ENCODE assay signal across 14 cellular contexts in genomic region chr5:15834596-15835245, GRCh38.
DNase-seq lines count a peak whose midpoint lies in the region; ATAC-seq and TF ChIP-seq lines count a peak whose summit lies in the region.
"Had no signal": no experiment of that assay in that cellular context is flagged by ENCODE, and none has a peak within 500 bp of the region (broad histone marks: within the 10 kb centered on the region; RNA-seq: fewer than 3 reads in every experiment).

No MANE protein-coding gene starts in this region.

- peak overlapping the region; percentile 4; the same call in 1 of the 2 replicates for H3K4me2 ChIP-seq in MM.1S (ENCODE audit: low read depth, low read length)

- TF ChIP-seq CTCF in MM.1S (IDR thresholded peaks at IDR 0.05; ENCODE audit: low read length) (no peak), chondrocyte (IDR thresholded peaks at IDR 0.05) (no peak), nephron (IDR thresholded peaks at IDR 0.05; ENCODE audit: unreplicated experiment in 3 of 3) (no peak), endodermal cell (conservative IDR thresholded peaks at IDR 0.05) (no peak)

- no peak overlapping the region for H2AFZ ChIP-seq in MM.1S (ENCODE audit: low read length)

- H4K20me1 ChIP-seq in MM.1S (ENCODE audit: insufficient read depth, low read length), result no peaks in the 10 kb centered on the region; the same call in 1 of the 2 replicates

- no peaks in the 10 kb centered on the region for H3K9me2 ChIP-seq in MM.1S (replicated peaks; ENCODE audit: insufficient read depth, low read length)

- H3K27me3 ChIP-seq in MM.1S (replicated peaks; ENCODE audit: insufficient read depth, low read length) (no peaks in the 10 kb centered on the region), endodermal cell (ENCODE audit: control insufficient read depth, insufficient read depth, low read length, poor library complexity, severe bottlenecking) (no peaks in the 10 kb centered on the region)

- 55 to 61% methylated on average over 3 of the region's 3 CpGs for WGBS in endodermal cell (ENCODE audit: insufficient coverage in 1 of 2, insufficient read length in 1 of 2), 2 experiments

- H3K79me2 ChIP-seq in MM.1S (ENCODE audit: low read length), result peaks cover 12% of the 10 kb centered on the region

- no peak for ATAC-seq in HG02642 (IDR thresholded peaks at IDR 0.05; ENCODE audit: poor library complexity, unreplicated experiment)
- ATAC-seq: activated CD4-positive, CD25-positive, alpha-beta regulatory T cell treated with anti-CD3 and anti-CD28 coated beads, Interleukin-2, amount 50 U/mL, for 24 hours had no signal

- H3K27ac Mint-ChIP-seq in chondrocyte (ENCODE audit: unreplicated experiment) (peak overlapping the region; percentile 29), nephron (peak overlapping the region; percentile 54 to 89 (median 76)), endodermal cell (no peak overlapping the region)

- no peaks in the 10 kb centered on the region for H3K36me3 ChIP-seq in MM.1S (replicated peaks; ENCODE audit: insufficient read depth, low read length)
- no peaks in the 10 kb centered on the region for H3K36me3 ChIP-seq in endodermal cell (ENCODE audit: control insufficient read depth, insufficient read depth, low read length)

- H3K4me3 Mint-ChIP-seq in chondrocyte (ENCODE audit: unreplicated experiment) (no peak overlapping the region), nephron (peak overlapping the region in 1 of 3 experiments; percentile 7), endodermal cell (no peak overlapping the region)

- peaks cover 13% of the 10 kb centered on the region for H3F3A ChIP-seq in MM.1S (ENCODE audit: insufficient read depth, low read length)

- H3K36me3 Mint-ChIP-seq in chondrocyte (ENCODE audit: low read depth) (no peaks in the 10 kb centered on the region), nephron (ENCODE audit: low read depth) (no peaks in the 10 kb centered on the region), endodermal cell (ENCODE audit: low read depth) (no peaks in the 10 kb centered on the region)

- no peak overlapping the region for H3K9ac ChIP-seq in MM.1S (ENCODE audit: low read length)
- H3K9ac ChIP-seq in endodermal cell (ENCODE audit: extremely low read depth, low read length, poor library complexity, severe bottlenecking), result no peak overlapping the region

- H3K27ac ChIP-seq in MM.1S (ENCODE audit: low read length) (peak overlapping the region; percentile 9; the same call in 1 of the 2 replicates), endodermal cell (ENCODE audit: low read depth, low read length) (no peak overlapping the region)

- H3K9me3 ChIP-seq in MM.1S (replicated peaks; ENCODE audit: insufficient read depth, low read length), result no peaks in the 10 kb centered on the region
- H3K9me3 ChIP-seq in endodermal cell (ENCODE audit: control insufficient read depth, low read length), result no peaks in the 10 kb centered on the region

- H3K27me3 Mint-ChIP-seq in chondrocyte (ENCODE audit: low read depth) (no peaks in the 10 kb centered on the region), nephron (ENCODE audit: low read depth) (no peaks in the 10 kb centered on the region), endodermal cell (ENCODE audit: insufficient read depth) (peaks cover 18% of the 10 kb centered on the region)

- H3K4me1 ChIP-seq in MM.1S (ENCODE audit: low read length), result peaks cover 48% of the 10 kb centered on the region
- H3K4me1 ChIP-seq in endodermal cell (ENCODE audit: control insufficient read depth, insufficient read depth, low read length), result no peaks in the 10 kb centered on the region

- H3K4me3 ChIP-seq in MM.1S (ENCODE audit: low read length) (no peak overlapping the region), endodermal cell (ENCODE audit: low read length) (no peak overlapping the region)

- H3K9me3 Mint-ChIP-seq in chondrocyte (ENCODE audit: low read depth), result no peaks in the 10 kb centered on the region
- no peaks in the 10 kb centered on the region for H3K9me3 Mint-ChIP-seq in nephron
- H3K9me3 Mint-ChIP-seq in endodermal cell, result peaks cover 2% of the 10 kb centered on the region

- peak; percentile 87 for DNase-seq in EL
- peak; percentile 43 for DNase-seq in MM.1S
- no peak for DNase-seq in chondrocyte (ENCODE audit: low spot score)
- no peak for DNase-seq in endodermal cell
- DNase-seq in NCI-H2196 (lab: John Stamatoyannopoulos, UW; ENCODE audit: unreplicated experiment), result no peak
- no peak for DNase-seq in stimulated activated CD4-positive, alpha-beta T cell treated with anti-CD3 and anti-CD28 coated beads, Interleukin-2, amount 100 ng/mL, for 48 hours
- DNase-seq: activated gamma-delta T cell treated with Interleukin-2 at 50 U/mL for 16 hours; DND-41; effector memory CD4-positive, alpha-beta T cell; GOT3; NCI-H1417 treated with DMSO at 0.1 percent for 48 hours had no signal

- peaks cover 43% of the 10 kb centered on the region for H3K4me1 Mint-ChIP-seq in chondrocyte (ENCODE audit: low read depth)
- peaks cover 50% of the 10 kb centered on the region for H3K4me1 Mint-ChIP-seq in nephron
- peaks cover 10% of the 10 kb centered on the region for H3K4me1 Mint-ChIP-seq in endodermal cell

Comparison
In these comparisons a context has a peak if more than half of its experiments do, and no peak if none do; other contexts are left out.
1. DNase-seq: peak in EL (single experiment) and MM.1S (single experiment); none in chondrocyte (single experiment), endodermal cell (single experiment), NCI-H2196 (single experiment) and stimulated activated CD4-positive, alpha-beta T cell treated with anti-CD3 and anti-CD28 coated beads, Interleukin-2, amount 100 ng/mL, for 48 hours (0 of 2).